In genomic region chrX:107776649-107777535, GRCh38 we compare ENCODE assay signal across 8 cellular contexts. TPM values are rescaled to one million over a fixed set of nuclear protein-coding genes. Genes with fewer than 3 reads are reported as not detected.
A peak's percentile ranks its signal among the peaks of the same experiment; 100 is the strongest.
DNase-seq lines count a peak whose midpoint lies in the region; ATAC-seq and TF ChIP-seq lines count a peak whose summit lies in the region.

No MANE protein-coding gene starts in this region.

- H3K36me3 ChIP-seq in SU-DHL-6 (ENCODE audit: low read length) = no peaks in the 10 kb centered on the region
- no peaks in the 10 kb centered on the region for H3K36me3 ChIP-seq in adipocyte (ENCODE audit: control insufficient read depth, insufficient read depth, low read length, severe bottlenecking)
- no peaks in the 10 kb centered on the region for H3K36me3 ChIP-seq in heart right ventricle
- no peaks in the 10 kb centered on the region for H3K36me3 ChIP-seq in transverse colon

- H2AFZ ChIP-seq in SU-DHL-6 (ENCODE audit: low read depth, low read length, severe bottlenecking) = peak overlapping the region; percentile 36

- no peak overlapping the region for H3K27ac ChIP-seq in SU-DHL-6 (ENCODE audit: low read depth, low read length)
- H3K27ac ChIP-seq in heart right ventricle = peak overlapping the region; percentile 65 to 89 (median 84)
- H3K27ac ChIP-seq in transverse colon = peak overlapping the region; percentile 77 to 88 (median 83)

- H3K4me1 ChIP-seq in adipocyte (ENCODE audit: control insufficient read depth, insufficient read depth, low read length) (peaks cover 12% of the 10 kb centered on the region), heart right ventricle (peaks cover 0 to 26% (median 7%) of the 10 kb centered on the region in 9 donors), transverse colon (peaks cover 0 to 18% (median 0%) of the 10 kb centered on the region in 4 donors)

- ATAC-seq in HG02623 (IDR thresholded peaks at IDR 0.05; ENCODE audit: unreplicated experiment) = peak; percentile 76
- ATAC-seq in heart right ventricle = peak; percentile 71 to 84 (median 79)

- H3K27me3 ChIP-seq in SU-DHL-6 (ENCODE audit: low read length) (no peaks in the 10 kb centered on the region), adipocyte (replicated peaks; ENCODE audit: control insufficient read depth, insufficient read depth, low read length) (peaks cover 31% of the 10 kb centered on the region), heart right ventricle (peaks cover 0 to 51% (median 0%) of the 10 kb centered on the region in 7 donors), transverse colon (no peaks in the 10 kb centered on the region)

- H3K4me3 ChIP-seq in GM08714 (ENCODE audit: low read length) = peak overlapping the region; percentile 1; the same call in 1 of the 2 replicates
- no peak overlapping the region for H3K4me3 ChIP-seq in SU-DHL-6 (ENCODE audit: insufficient read depth, low read length, poor library complexity, severe bottlenecking)
- H3K4me3 ChIP-seq in adipocyte (ENCODE audit: low read length) = peak overlapping the region; percentile 80
- H3K4me3 ChIP-seq in heart right ventricle = peak overlapping the region in 9 of 10 donors; percentile 53 to 69 (median 65)
- peak overlapping the region in 3 of 4 donors; percentile 46 to 62 (median 50) for H3K4me3 ChIP-seq in transverse colon

- peak; percentile 50 for TF ChIP-seq CTCF in SU-DHL-6 (IDR thresholded peaks at IDR 0.05; ENCODE audit: insufficient read depth, low read length, poor library complexity, severe bottlenecking)
- peak; percentile 30 to 79 (median 73) for TF ChIP-seq CTCF in heart right ventricle (IDR thresholded peaks at IDR 0.05)
- peak; percentile 56 to 77 (median 75) for TF ChIP-seq CTCF in transverse colon (IDR thresholded peaks at IDR 0.05)

- intact Hi-C loops in heart right ventricle (cut with DNase I) (loop anchor here (1.0 to 10.0 kb wide), 18 partner anchors 50 to 240 kb away; no protein-coding TSS in a partner anchor), transverse colon (cut with DNase I; ENCODE audit: low total_unique reads) (loop anchor here (2.0 to 5.0 kb wide), 3 partner anchors 60 to 120 kb away; no protein-coding TSS in a partner anchor)

- DNase-seq in NCI-H1105 (lab: John Stamatoyannopoulos, UW) (peak; percentile 62), adipocyte (ENCODE audit: low read depth) (peak; percentile 93), heart right ventricle (peak; percentile 51 to 81), pons (ENCODE audit: low spot score) (peak; percentile 91), transverse colon (peak; percentile 80)

- in situ Hi-C loops in transverse colon (cut with MboI; ENCODE audit: low pct_ligation_motif_present in 1 of 4, low pct_unique_long_range_greater_than_20kb in 1 of 4, low sequenced_read_pairs in 3 of 4) = loop anchor here in 2 of 4 donors (10.0 to 25.0 kb wide), 2 partner anchors 112 to 765 kb away; partner anchors contain the start of gene MORC4 (in 1 of the 2)

- no peaks in the 10 kb centered on the region for H3K9me2 ChIP-seq in SU-DHL-6 (replicated peaks; ENCODE audit: insufficient read depth, low read length)

- peak overlapping the region; percentile 62 for H3K4me2 ChIP-seq in SU-DHL-6 (ENCODE audit: low read depth, low read length, poor library complexity, severe bottlenecking)

- H4K20me1 ChIP-seq in SU-DHL-6 (ENCODE audit: low read depth, low read length) = no peaks in the 10 kb centered on the region

- no peak for TF ChIP-seq EP300 in transverse colon (IDR thresholded peaks at IDR 0.05; ENCODE audit: low read depth)

- no peak overlapping the region for H3K9ac ChIP-seq in SU-DHL-6 (ENCODE audit: low read length)
- peak overlapping the region; percentile 84 for H3K9ac ChIP-seq in adipocyte (ENCODE audit: low read length)

- 6 to 7% methylated on average over 20 of the region's 20 CpGs for WGBS in heart right ventricle, 2 donors
- WGBS in transverse colon (ENCODE audit: low coverage in 1 of 2), 2 donors = 17 to 22% methylated on average over 3 to 20 of the region's 20 CpGs

- no peak for TF ChIP-seq POLR2A in transverse colon (IDR thresholded peaks at IDR 0.05)

- H3K9me3 ChIP-seq in SU-DHL-6 (ENCODE audit: insufficient read depth, low read length) = no peaks in the 10 kb centered on the region
- H3K9me3 ChIP-seq in adipocyte (ENCODE audit: control insufficient read depth, low read length) = peaks cover 6% of the 10 kb centered on the region
- H3K9me3 ChIP-seq in heart right ventricle = no peaks in the 10 kb centered on the region
- H3K9me3 ChIP-seq in transverse colon = no peaks in the 10 kb centered on the region

- H3F3A ChIP-seq in SU-DHL-6 (ENCODE audit: insufficient read depth) = no peaks in the 10 kb centered on the region

- H3K79me2 ChIP-seq in SU-DHL-6 (ENCODE audit: insufficient read depth, low read length) = no peaks in the 10 kb centered on the region

RNA-seq across cellular contexts. Expression of gene NCBP2L, which starts 0.6 kb away (rescaled TPM):
- under 1 TPM in 1 of 10 donors, not detected in 9; 0.45 TPM for total RNA-seq in heart right ventricle
- under 1 TPM in 1 of 2 donors, not detected in 1; 0.01 TPM for polyA plus RNA-seq in heart right ventricle
- total RNA-seq in transverse colon = not detected

RNA-seq across cellular contexts. Expression of gene TSC22D3, which starts 1.3 kb away (rescaled TPM):
- 10 to 100 TPM; 26.3 to 88.2 (median 36.0) TPM for total RNA-seq in heart right ventricle
- 100 to 1,000 TPM in 1 of 2 donors, 10 to 100 TPM in 1; 70.7 to 153 TPM for polyA plus RNA-seq in heart right ventricle
- total RNA-seq in transverse colon = 100 to 1,000 TPM; 146 to 349 (median 202) TPM

RNA-seq across cellular contexts. Expression of gene MID2, which starts 48.8 kb away (rescaled TPM):
- total RNA-seq in heart right ventricle = 10 to 100 TPM in 1 of 10 donors, 1 to 10 TPM in 9; 2.5 to 10.7 (median 5.1) TPM
- 1 to 10 TPM in 1 of 2 donors, under 1 TPM in 1; 0.51 to 2.0 TPM for polyA plus RNA-seq in heart right ventricle
- total RNA-seq in transverse colon = 10 to 100 TPM in 2 of 4 donors, 1 to 10 TPM in 2; 4.6 to 76.6 (median 12.8) TPM
